Comparison of ENCODE assay signal across 20 cellular contexts in the genomic region with DNA sequence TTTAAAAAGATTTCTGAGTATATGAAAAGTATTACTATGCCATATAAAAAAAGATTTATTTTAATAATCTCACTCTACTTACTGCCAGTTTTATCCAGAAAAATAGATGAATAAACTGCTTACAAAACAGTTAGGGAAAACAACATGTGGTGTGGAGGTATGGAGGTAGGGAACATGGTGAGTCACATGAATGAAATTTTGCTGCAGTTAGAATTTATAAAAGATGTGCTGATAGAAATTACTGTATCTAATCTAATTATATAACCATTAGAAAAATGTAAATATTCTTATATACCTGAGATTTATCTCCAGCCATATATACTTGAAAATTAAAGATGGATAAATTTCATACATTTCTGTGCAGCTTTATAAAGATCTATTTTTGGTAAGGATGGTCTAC.
"Had no signal": no experiment of that assay in that cellular context is flagged by ENCODE, and none has a peak within 500 bp of the region (broad histone marks: within the 10 kb centered on the region; RNA-seq: fewer than 3 reads in every experiment).

No MANE protein-coding gene starts in this region.

- H3K27ac ChIP-seq: colonic mucosa, esophagus squamous epithelium, left lung, neutrophil, right atrium auricular region, skin epidermis had no signal

- H3K9me3 ChIP-seq: colonic mucosa, esophagus squamous epithelium, left lung, neutrophil, right atrium auricular region had no signal

- H3K27me3 ChIP-seq: colonic mucosa, esophagus squamous epithelium, left lung, neutrophil, right atrium auricular region had no signal

- H3K4me3 ChIP-seq: colonic mucosa, esophagus squamous epithelium, left lung, right atrium auricular region, skin epidermis had no signal

- H3K36me3 ChIP-seq: colonic mucosa, esophagus squamous epithelium, left lung, neutrophil, right atrium auricular region had no signal

- DNase-seq: activated CD4-positive, alpha-beta memory T cell treated with anti-CD3 and anti-CD28 coated beads for 36 hours; activated CD4-positive, alpha-beta T cell treated with anti-CD3 and anti-CD28 coated beads for 36 hours; activated CD8-positive, alpha-beta memory T cell treated with anti-CD3 and anti-CD28 coated beads, Interleukin-2, amount 10 ng/mL, durations not matched to agents 7 days and 5 days; activated naive CD4-positive, alpha-beta T cell treated with anti-CD3 and anti-CD28 coated beads, Interleukin-2, amount 10 ng/mL, durations not matched to agents 7 days and 5 days; activated T-cell treated with anti-CD3 and anti-CD28 coated beads, Interleukin-2, amount 50 U/mL, for 1 hour; caudate nucleus; colonic mucosa; esophagus squamous epithelium; head of caudate nucleus; islet precursor cell; left lung; naive B cell; stimulated activated CD4-positive, alpha-beta T cell treated with anti-CD3 and anti-CD28 coated beads, Interleukin-15, amount 100 ng/mL, for 24 hours; stimulated activated CD4-positive, alpha-beta T cell treated with anti-CD3 and anti-CD28 coated beads, Interleukin-4, amount 100 ng/mL, for 24 hours; stimulated activated naive CD4-positive, alpha-beta T cell treated with Interleukin-2 at 50 U/mL for 16 hours; substantia nigra; trophoblast cell had no signal

- H3K4me1 ChIP-seq: colonic mucosa, esophagus squamous epithelium, left lung had no signal
